In the genomic region with DNA sequence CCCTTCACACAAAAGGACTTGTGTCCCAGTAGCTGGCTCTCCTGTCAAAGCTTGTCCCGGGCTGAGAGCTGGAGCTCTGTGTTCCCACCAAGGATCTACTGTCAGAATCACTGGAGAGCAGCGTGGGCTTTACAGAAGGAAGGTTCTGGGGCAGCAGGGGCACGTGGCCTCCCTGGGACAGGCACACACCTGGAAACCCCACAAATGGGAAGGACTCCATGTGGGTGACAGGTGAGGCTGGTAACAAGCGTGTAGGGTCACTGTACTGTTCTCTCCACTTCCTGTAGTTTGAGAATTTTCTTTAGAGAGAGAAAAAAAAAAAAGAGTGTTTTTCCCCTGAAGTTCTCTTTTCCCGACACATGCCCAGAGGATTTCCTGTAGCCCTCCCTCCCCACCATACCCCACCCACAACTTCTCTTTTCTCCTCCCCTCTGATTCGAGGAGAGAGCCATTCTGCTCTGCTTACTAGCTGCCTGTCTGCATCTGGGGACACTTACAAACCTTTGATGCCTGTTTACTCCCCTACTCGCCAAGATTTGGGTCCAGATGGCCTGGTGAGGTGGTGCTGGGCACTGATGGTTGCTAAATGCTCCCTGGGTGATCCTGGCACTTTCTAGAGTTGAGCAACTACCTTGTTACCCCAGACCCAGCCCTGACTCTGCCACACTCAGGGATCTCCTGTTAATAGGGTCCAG, we compare ENCODE assay signal across 9 cellular contexts.
A peak's percentile ranks its signal among the peaks of the same experiment; 100 is the strongest.
DNase-seq lines count a peak whose midpoint lies in the region; ATAC-seq, FAIRE-seq and TF ChIP-seq lines count a peak whose summit lies in the region.
"Had no signal": no experiment of that assay in that cellular context is flagged by ENCODE, and none has a peak within 500 bp of the region (broad histone marks: within the 10 kb centered on the region; RNA-seq: fewer than 3 reads in every experiment).

No MANE protein-coding gene starts in this region.

- no peaks in the 10 kb centered on the region for H3K36me3 Mint-ChIP-seq in neural progenitor cell

- H3K4me1 ChIP-seq in BLaER1 treated with 17β-estradiol and CSF1 and Interleukin-3, amounts not matched to agents 10 nM and 100 nM, result peaks cover 24 to 88% (median 58%) of the 10 kb centered on the region in 10 experiments
- H3K4me1 ChIP-seq in esophagus squamous epithelium, result peaks cover 14 to 55% (median 40%) of the 10 kb centered on the region in 3 donors
- H3K4me1 ChIP-seq in neural progenitor cell, result peaks cover 17% of the 10 kb centered on the region
- H3K4me1 ChIP-seq in ovary (ENCODE audit: insufficient read depth), result no peaks in the 10 kb centered on the region

- TF ChIP-seq EP300 in ovary (IDR thresholded peaks at IDR 0.05), result no peak

- no peak for FAIRE-seq in GM19239 (lab: Jason Lieb, UNC)

- ATAC-seq in HG02763 (IDR thresholded peaks at IDR 0.05; ENCODE audit: unreplicated experiment) (no peak), HG02623 (IDR thresholded peaks at IDR 0.05; ENCODE audit: unreplicated experiment) (no peak)

- H3K27me3 ChIP-seq in BLaER1 treated with 17β-estradiol and CSF1 and Interleukin-3, amounts not matched to agents 10 nM and 100 nM, result 0 out of 22 replicates have a peak, but pooled peaks cover 0 to 7% (median 0%) of the 10 kb centered on the region in 11 experiments
- H3K27me3 ChIP-seq in esophagus squamous epithelium (no peaks in the 10 kb centered on the region), neural progenitor cell (no peaks in the 10 kb centered on the region), ovary (no peaks in the 10 kb centered on the region)

- H3K36me3 ChIP-seq in BLaER1 treated with 17β-estradiol and CSF1 and Interleukin-3, amounts not matched to agents 10 nM and 100 nM, result no peaks in the 10 kb centered on the region
- H3K36me3 ChIP-seq in esophagus squamous epithelium (no peaks in the 10 kb centered on the region), neural progenitor cell (no peaks in the 10 kb centered on the region), ovary (no peaks in the 10 kb centered on the region)

- H3K27me3 Mint-ChIP-seq in neural progenitor cell (ENCODE audit: insufficient read depth, low read depth), result peaks cover 2% of the 10 kb centered on the region

- H3K27ac Mint-ChIP-seq in neural progenitor cell, result peak overlapping the region; percentile 89
- H3K27ac Mint-ChIP-seq: activated T-cell treated with anti-CD3 and anti-CD28 coated beads, Interleukin-2, amount 50 U/mL, for 24 hours had no signal

- H3F3A ChIP-seq in neural progenitor cell (ENCODE audit: low read depth), result peaks cover 5% of the 10 kb centered on the region

- WGBS in esophagus squamous epithelium, 2 donors, result 15 to 30% methylated on average over 5 to 7 of the region's 7 CpGs
- WGBS in ovary, 3 donors, result 26 to 43% (median 32%) methylated on average over 7 of the region's 7 CpGs

- H3K9me3 Mint-ChIP-seq in neural progenitor cell, result no peaks in the 10 kb centered on the region
- H3K9me3 Mint-ChIP-seq: activated T-cell treated with anti-CD3 and anti-CD28 coated beads, Interleukin-2, amount 50 U/mL, for 24 hours had no signal

- intact Hi-C loops in esophagus squamous epithelium (cut with DNase I) (no loop called here), ovary (cut with DNase I) (no loop called here)

- H4K20me1 ChIP-seq in BLaER1 treated with 17β-estradiol and CSF1 and Interleukin-3, amounts not matched to agents 10 nM and 100 nM, result no peaks in the 10 kb centered on the region
- no peaks in the 10 kb centered on the region for H4K20me1 ChIP-seq in neural progenitor cell (ENCODE audit: low read depth)

- peak overlapping the region; percentile 48 to 79 (median 72) for H3K9ac ChIP-seq in BLaER1 treated with 17β-estradiol and CSF1 and Interleukin-3, amounts not matched to agents 10 nM and 100 nM
- no peak overlapping the region for H3K9ac ChIP-seq in neural progenitor cell

- peak overlapping the region in 4 of 10 experiments; percentile 5 to 50 (median 38); a peak in 6 of 20 replicates for H3K4me3 ChIP-seq in BLaER1 treated with 17β-estradiol and CSF1 and Interleukin-3, amounts not matched to agents 10 nM and 100 nM
- H3K4me3 ChIP-seq in esophagus squamous epithelium, result no peak overlapping the region
- H3K4me3 ChIP-seq in neural progenitor cell, result no peak overlapping the region
- H3K4me3 ChIP-seq in ovary, result no peak overlapping the region

- no peaks in the 10 kb centered on the region for H3K79me2 ChIP-seq in neural progenitor cell (ENCODE audit: low read depth)

- no peak for TF ChIP-seq CTCF in esophagus squamous epithelium (IDR thresholded peaks at IDR 0.05)
- TF ChIP-seq CTCF in neural progenitor cell (IDR thresholded peaks at IDR 0.05), result no peak
- TF ChIP-seq CTCF in ovary (IDR thresholded peaks at IDR 0.05), result no peak

- H3K4me2 ChIP-seq in BLaER1 treated with 17β-estradiol and CSF1 and Interleukin-3, amounts not matched to agents 10 nM and 100 nM, result peak overlapping the region; percentile 73 to 96 (median 89)
- H3K4me2 ChIP-seq in neural progenitor cell, result peak overlapping the region; percentile 53

- DNase-seq in OCI-M1 (lab: John Stamatoyannopoulos, UW), result peak; percentile 18
- no peak for DNase-seq in esophagus squamous epithelium (lab: John Stamatoyannopoulos, UW)
- no peak for DNase-seq in neural progenitor cell (ENCODE audit: low spot score)
- no peak for DNase-seq in GM19239 (ENCODE audit: insufficient read length, low spot score)
- no peak for DNase-seq in ovary
- DNase-seq: activated T-cell treated with anti-CD3 and anti-CD28 coated beads, Interleukin-2, amount 50 U/mL, for 24 hours had no signal

- H3K27ac ChIP-seq in BLaER1 treated with 17β-estradiol and CSF1 and Interleukin-3, amounts not matched to agents 10 nM and 100 nM, result peak overlapping the region; percentile 63 to 90 (median 84)
- peak overlapping the region; percentile 42 to 80 (median 72) for H3K27ac ChIP-seq in esophagus squamous epithelium
- no peak overlapping the region for H3K27ac ChIP-seq in neural progenitor cell
- H3K27ac ChIP-seq in ovary, result no peak overlapping the region

- TF ChIP-seq POLR2A in esophagus squamous epithelium (IDR thresholded peaks at IDR 0.05) (no peak), ovary (IDR thresholded peaks at IDR 0.05) (no peak)

- H3K4me1 Mint-ChIP-seq in neural progenitor cell, result peaks cover 42% of the 10 kb centered on the region

- peak overlapping the region; percentile 4 for H3K4me3 Mint-ChIP-seq in neural progenitor cell
- H3K4me3 Mint-ChIP-seq: activated T-cell treated with anti-CD3 and anti-CD28 coated beads, Interleukin-2, amount 50 U/mL, for 24 hours had no signal

- no peaks in the 10 kb centered on the region for H3K9me3 ChIP-seq in BLaER1 treated with 17β-estradiol and CSF1 and Interleukin-3, amounts not matched to agents 10 nM and 100 nM (replicated peaks in 1 of 11)
- H3K9me3 ChIP-seq in esophagus squamous epithelium (no peaks in the 10 kb centered on the region), neural progenitor cell (ENCODE audit: low read depth) (no peaks in the 10 kb centered on the region), ovary (no peaks in the 10 kb centered on the region)

- H2AFZ ChIP-seq in neural progenitor cell (replicated peaks), result peak overlapping the region; percentile 27

Comparison
In these comparisons a context has a peak if more than half of its experiments do, and no peak if none do; other contexts are left out.
1. H3K27ac ChIP-seq: peak in BLaER1 treated with 17β-estradiol and CSF1 and Interleukin-3, amounts not matched to agents 10 nM and 100 nM (11 of 11) and esophagus squamous epithelium (4 of 4); none in neural progenitor cell (single experiment) and ovary (0 of 2).